In the genomic region with DNA sequence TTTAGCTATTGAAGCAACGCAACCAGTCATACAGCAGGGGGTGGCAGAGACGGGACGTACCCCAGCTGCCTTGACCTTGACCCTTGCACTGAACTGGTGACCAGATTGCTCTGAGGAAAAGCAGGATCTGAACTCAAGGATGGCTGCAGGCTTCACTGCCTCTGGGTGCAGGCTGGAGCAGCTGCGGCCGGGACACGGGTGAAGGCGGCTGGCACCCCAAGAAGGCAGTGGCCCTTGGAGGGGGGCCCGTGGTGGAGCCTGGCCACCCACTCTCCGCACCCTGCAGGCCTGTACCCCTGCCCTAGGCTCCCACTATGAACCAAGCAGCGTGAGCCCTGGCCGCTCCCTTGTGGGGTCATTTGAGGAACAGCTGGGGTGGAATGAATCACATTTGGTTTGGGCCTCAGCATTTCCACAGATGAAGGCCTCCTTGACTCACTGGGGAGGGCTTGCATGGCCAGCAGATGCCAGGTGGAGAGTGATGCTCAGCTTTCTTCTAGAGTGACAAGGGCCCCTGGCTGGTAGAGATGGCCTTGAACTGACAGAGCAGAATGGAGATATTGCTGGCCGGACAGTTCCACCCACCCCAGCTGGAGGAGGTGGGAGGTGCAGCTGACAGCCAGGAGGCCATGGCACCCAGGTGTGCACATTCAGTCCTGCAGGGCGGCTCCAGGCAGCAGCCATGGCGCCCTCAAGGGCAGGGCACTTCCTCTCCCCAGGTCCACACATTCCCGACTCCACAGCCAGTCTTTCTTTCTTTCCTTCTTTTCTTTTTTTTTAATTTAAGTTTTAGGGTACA, we compare ENCODE assay signal across 18 cellular contexts.
"Had no signal": no experiment of that assay in that cellular context is flagged by ENCODE, and none has a peak within 500 bp of the region (broad histone marks: within the 10 kb centered on the region; RNA-seq: fewer than 3 reads in every experiment).

No MANE protein-coding gene starts in this region.

- H3K27me3 ChIP-seq: neural progenitor cell, pancreas, spleen, transverse colon had no signal

- H3K27ac Mint-ChIP-seq: activated naive CD8-positive, alpha-beta T cell treated with anti-CD3 and anti-CD28 coated beads for 36 hours; naive B cell; neural progenitor cell; T-helper 17 cell had no signal

- H3K4me1 ChIP-seq: neural progenitor cell, pancreas, spleen, transverse colon had no signal

- ATAC-seq: left cardiac atrium, pancreas, T-helper 17 cell had no signal

- H2AFZ ChIP-seq: neural progenitor cell had no signal

- H3K36me3 ChIP-seq: neural progenitor cell, pancreas, spleen, transverse colon had no signal

- H3K4me2 ChIP-seq: neural progenitor cell had no signal

- H3K9me3 Mint-ChIP-seq: activated naive CD8-positive, alpha-beta T cell treated with anti-CD3 and anti-CD28 coated beads for 36 hours; neural progenitor cell had no signal

- H3K36me3 Mint-ChIP-seq: activated naive CD8-positive, alpha-beta T cell treated with anti-CD3 and anti-CD28 coated beads for 36 hours; naive B cell; neural progenitor cell had no signal

- H3K27ac ChIP-seq: neural progenitor cell, pancreas, spleen, transverse colon, VCaP had no signal

- H3K4me3 ChIP-seq: neural progenitor cell, pancreas, spleen, transverse colon had no signal

- H3K4me1 Mint-ChIP-seq: activated naive CD8-positive, alpha-beta T cell treated with anti-CD3 and anti-CD28 coated beads for 36 hours; naive B cell; T-helper 17 cell had no signal

- H3K9me3 ChIP-seq: pancreas, spleen, transverse colon had no signal

- H3K4me3 Mint-ChIP-seq: activated naive CD8-positive, alpha-beta T cell treated with anti-CD3 and anti-CD28 coated beads for 36 hours; naive B cell; neural progenitor cell; T-helper 17 cell had no signal

- H3K9ac ChIP-seq: neural progenitor cell had no signal

- DNase-seq: activated CD4-positive, alpha-beta T cell treated with anti-CD3 and anti-CD28 coated beads, Interleukin-2, amount 50 U/mL, for 4 hours; activated naive CD4-positive, alpha-beta T cell; activated naive CD8-positive, alpha-beta T cell treated with anti-CD3 and anti-CD28 coated beads for 36 hours; activated T-cell treated with anti-CD3 and anti-CD28 coated beads for 4 hours; amniotic stem cell; foreskin melanocyte; glutamatergic neuron; hippocampal formation; left cardiac atrium; mammary epithelial cell; naive B cell; pancreas; spleen; stimulated activated naive CD4-positive, alpha-beta T cell treated with Interleukin-2 at 50 U/mL for 16 hours; T-helper 17 cell; transverse colon had no signal
